ENCODE assay signal across 7 cellular contexts in the genomic region with DNA sequence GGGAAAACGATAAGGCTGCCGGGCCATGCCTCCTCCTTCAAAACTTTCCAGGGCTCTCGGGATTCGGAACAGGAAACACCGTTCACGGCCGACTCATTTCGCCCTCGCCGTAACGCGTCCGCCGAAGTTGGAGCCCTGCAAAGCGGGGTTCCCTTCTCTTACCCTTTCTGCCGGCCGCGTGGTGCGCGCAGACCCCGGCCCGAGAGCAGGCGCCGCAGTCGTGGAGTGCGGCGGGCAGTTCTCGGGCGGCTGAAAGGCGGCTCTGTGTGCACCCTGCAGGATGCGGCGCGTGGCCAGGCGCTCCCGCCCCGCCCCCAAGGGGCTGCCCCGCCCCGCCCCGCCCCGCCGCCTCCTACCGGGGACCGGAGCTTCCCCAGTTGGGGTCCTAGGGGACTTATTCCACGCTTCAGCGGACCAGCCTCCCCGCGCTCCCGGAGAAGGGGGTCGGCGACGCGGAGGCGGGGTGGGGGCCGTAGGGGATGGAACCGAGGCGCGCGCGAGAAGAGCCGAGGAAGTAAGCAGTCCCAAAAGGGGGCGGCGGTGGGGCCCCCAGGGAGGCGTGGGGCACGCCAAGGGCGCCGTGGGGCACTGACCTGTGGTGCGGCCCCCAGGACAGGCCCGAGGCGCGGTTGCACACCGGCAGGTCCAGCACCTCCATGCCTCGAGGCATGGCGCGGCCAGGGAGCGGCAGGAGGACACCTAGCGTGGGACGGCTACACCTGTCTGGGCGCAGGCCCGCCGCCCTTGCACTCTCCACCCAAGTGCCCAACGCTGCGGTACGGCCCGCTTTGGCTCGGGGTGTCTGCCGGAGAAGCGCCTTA. TPM values are rescaled to one million over a fixed set of nuclear protein-coding genes. Genes with fewer than 3 reads are reported as not detected.
DNase-seq lines count a peak whose midpoint lies in the region; ATAC-seq and TF ChIP-seq lines count a peak whose summit lies in the region.

A gene (minus strand): TSS at position 268 of the 821 bp plus-strand sequence. CDS start 241 bp downstream, at position 27.

- peak within 1 kb of the TSS; percentile 78 for H3K4me2 ChIP-seq in GM23248 (ENCODE audit: unreplicated experiment)

- no peaks in the 10 kb centered on the region for H3K27me3 Mint-ChIP-seq in memory B cell

- H3K9me3 Mint-ChIP-seq in memory B cell = no peaks in the 10 kb centered on the region

- H3K27ac ChIP-seq in GM23248 = no peak within 1 kb of the TSS
- H3K27ac ChIP-seq in VCaP = peak within 1 kb of the TSS; percentile 58
- peak within 1 kb of the TSS in 4 of 5 donors; percentile 29 to 69 (median 32) for H3K27ac ChIP-seq in stomach

- H3K27ac Mint-ChIP-seq in memory B cell = peak within 1 kb of the TSS; percentile 85

- WGBS in GM23248 (ENCODE audit: low coverage in 1 of 2, low lambda C conversion rate in 2 of 2, missing lambda C conversion rate in 2 of 2), 2 experiments = 1% methylated on average over 48 to 71 of the region's 87 CpGs
- 0 to 1% (median 1%) methylated on average over 29 to 87 of the region's 87 CpGs for WGBS in stomach, 5 donors

- H3K9me3 ChIP-seq in GM23248 (ENCODE audit: low read depth) = no peaks in the 10 kb centered on the region
- no peaks in the 10 kb centered on the region for H3K9me3 ChIP-seq in stomach

- H3K36me3 ChIP-seq in GM23248 (ENCODE audit: low read depth) (no peaks in the 10 kb centered on the region), stomach (no peaks in the 10 kb centered on the region)

- TF ChIP-seq CTCF in GM12873 (IDR thresholded peaks at IDR 0.05; ENCODE audit: insufficient read depth, low read depth, low read length, missing control alignments) (peak; percentile 3), LNCaP clone FGC (IDR thresholded peaks at IDR 0.05; ENCODE audit: control insufficient read depth, extremely low read depth, insufficient read depth) (peak; percentile 17; the same call in 1 of the 2 replicates), VCaP (conservative IDR thresholded peaks at IDR 0.05) (no peak; the same call in 1 of the 2 replicates), stomach (IDR thresholded peaks at IDR 0.05) (no peak)

- H3K4me3 ChIP-seq in GM23248 (peak within 1 kb of the TSS; percentile 72), LNCaP clone FGC (ENCODE audit: low read depth, low read length) (peak within 1 kb of the TSS; percentile 66), stomach (peak within 1 kb of the TSS; percentile 54 to 83 (median 74))

- H4K20me1 ChIP-seq in GM23248 (ENCODE audit: insufficient read depth) = no peaks in the 10 kb centered on the region

- in situ Hi-C loops in GM23248 (cut with MboI) = no loop called here

- peaks cover 5% of the 10 kb centered on the region; the same call in 1 of the 2 replicates for H3K4me1 ChIP-seq in GM23248 (ENCODE audit: insufficient read depth)
- peaks cover 14 to 28% (median 26%) of the 10 kb centered on the region in 4 donors for H3K4me1 ChIP-seq in stomach

- intact Hi-C loops in stomach (cut with DNase I; ENCODE audit: low total_unique reads) = no loop called here

- H3K79me2 ChIP-seq in GM23248 (ENCODE audit: insufficient read depth) = no peaks in the 10 kb centered on the region

- peak within 1 kb of the TSS; percentile 24 for H3K9ac ChIP-seq in GM23248

- H3K27me3 ChIP-seq in GM23248 (replicated peaks; ENCODE audit: insufficient read depth) = peaks cover 28% of the 10 kb centered on the region
- H3K27me3 ChIP-seq in stomach = peaks cover 0 to 51% (median 25%) of the 10 kb centered on the region in 3 donors

- no peak for TF ChIP-seq EP300 in stomach (IDR thresholded peaks at IDR 0.05)

- peaks cover 8% of the 10 kb centered on the region for H3K36me3 Mint-ChIP-seq in memory B cell

- no peaks in the 10 kb centered on the region for H3K9me2 ChIP-seq in GM23248 (ENCODE audit: insufficient read depth)

- peak; percentile 66 for ATAC-seq in memory B cell (ENCODE audit: low read depth)

- no peak for TF ChIP-seq POLR2A in stomach (IDR thresholded peaks at IDR 0.05)

- peaks cover 40% of the 10 kb centered on the region for H3K4me1 Mint-ChIP-seq in memory B cell

- H3F3A ChIP-seq in GM23248 (ENCODE audit: insufficient read depth) = no peaks in the 10 kb centered on the region

- peak; percentile 65 for DNase-seq in GM23248
- DNase-seq in LNCaP clone FGC (ENCODE audit: low read depth) = no peak
- peak; percentile 9 for DNase-seq in dermis blood vessel endothelial cell
- peak; percentile 40 to 62 for DNase-seq in memory B cell (ENCODE audit: low spot score in 2 of 2)
- DNase-seq in stomach = peak; percentile 34

- H2AFZ ChIP-seq in GM23248 = peak within 1 kb of the TSS; percentile 89

- peak within 1 kb of the TSS; percentile 87 for H3K4me3 Mint-ChIP-seq in memory B cell

RNA-seq across cellular contexts. Expression of the gene that starts here (rescaled TPM):
- total RNA-seq in GM23248 (2014; rRNA removed; shearing (Covaris generic)) = 1.0 TPM in 1 of 2 replicates, not detected in the other
- 0.25 and 0.31 TPM in 2 replicates for polyA plus RNA-seq in GM23248 (2016; fragmentation: Nextera tagmentation; extraction: Ambion mirVana)
- 0.05 TPM in 1 of 2 replicates, not detected in the other for total RNA-seq in dermis blood vessel endothelial cell
- total RNA-seq in stomach = 10 to 100 TPM in 1 of 5 donors, 1 to 10 TPM in 2, not detected in 2; 1.7 to 27.2 (median 2.2) TPM
- 1 to 10 TPM in 2 of 3 donors, under 1 TPM in 1; 0.50 to 2.0 (median 1.7) TPM for polyA plus RNA-seq in stomach

Comparison
In these comparisons a context has a peak if more than half of its experiments do, and no peak if none do; other contexts are left out.
1. Peak in DNase-seq in dermis blood vessel endothelial cell; RNA of the gene not detected or under 1 TPM.
2. CTCF ChIP-seq: peak in GM12873 (single experiment) and LNCaP clone FGC (single experiment); none in VCaP (single experiment) and stomach (0 of 7).
3. Peak in every context shown above with its lines, with median percentiles within 50 percentile points of each other: H3K4me3 ChIP-seq.